15 cellular contexts compared by ENCODE assay signal in genomic region chr6:155561262-155561970, GRCh38.
"Had no signal": no experiment of that assay in that cellular context is flagged by ENCODE, and none has a peak within 500 bp of the region (broad histone marks: within the 10 kb centered on the region; RNA-seq: fewer than 3 reads in every experiment).

No MANE protein-coding gene starts in this region.

- ATAC-seq: activated T-cell treated with anti-CD3 and anti-CD28 coated beads, Interleukin-2, amount 50 U/mL, for 4 hours; natural killer cell; sciatic nerve; upper lobe of right lung had no signal

- H3K4me1 ChIP-seq: suprapubic skin, upper lobe of right lung had no signal

- H3K27ac ChIP-seq: suprapubic skin, upper lobe of right lung had no signal

- H3K9me3 ChIP-seq: suprapubic skin, upper lobe of right lung had no signal

- DNase-seq: activated CD4-positive, alpha-beta T cell treated with anti-CD3 and anti-CD28 coated beads, Interleukin-2, amount 50 U/mL, for 4 hours; activated CD4-positive, CD25-positive, alpha-beta regulatory T cell treated with anti-CD3 and anti-CD28 coated beads, Interleukin-2, amount 50 U/mL, for 72 hours; activated effector memory CD4-positive, alpha-beta T cell treated with anti-CD3 and anti-CD28 coated beads, Interleukin-2, amount 50 U/mL, for 16 hours; activated T-cell treated with anti-CD3 and anti-CD28 coated beads, Interleukin-2, amount 50 U/mL, for 4 hours; glutamatergic neuron; immature natural killer cell; natural killer cell; stimulated activated CD4-positive, alpha-beta T cell treated with anti-CD3 and anti-CD28 coated beads, Interleukin-2, amount 100 ng/mL, for 24 hours; stimulated activated naive CD4-positive, alpha-beta T cell treated with Interleukin-2 at 50 U/mL for 16 hours; SW 1271; upper lobe of right lung had no signal

- H3K27me3 ChIP-seq: suprapubic skin, upper lobe of right lung had no signal

- H3K36me3 ChIP-seq: suprapubic skin, upper lobe of right lung had no signal

- H3K4me3 ChIP-seq: suprapubic skin, upper lobe of right lung had no signal

- FAIRE-seq: bronchial epithelial cell, endothelial cell of umbilical vein had no signal
